ENCODE assay signal across 1 cellular context in genomic region chr3:12954180-12954579, GRCh38.
TF ChIP-seq lines count a peak whose summit lies in the region.

No MANE protein-coding gene starts in this region.

TF ChIP-seq in K562, 482 proteins besides CTCF, POLR2A, EP300 and RAD21 (continued from another document):
- TF ChIP-seq ATF3 (IDR thresholded peaks at IDR 0.05) (no peak), ATF3 (CRISPR knock-in tag; conservative IDR thresholded peaks at IDR 0.05) (no peak), ATF6 (CRISPR knock-in tag; IDR thresholded peaks at IDR 0.05) (no peak), SMARCA4 (IDR thresholded peaks at IDR 0.05) (no peak), TBL1XR1 (IDR thresholded peaks at IDR 0.05; ENCODE audit: low read length in 2 of 2) (no peak), GATAD2A (IDR thresholded peaks at IDR 0.05) (0 out of 2 replicates have a peak, but pooled peaks have one; percentile 47), ZNF583 (CRISPR knock-in tag; IDR thresholded peaks at IDR 0.05) (peak; percentile 56; the same call in 1 of the 2 replicates), ZSCAN32 (CRISPR knock-in tag; IDR thresholded peaks at IDR 0.05) (no peak), TAF9B (IDR thresholded peaks at IDR 0.05; ENCODE audit: partially characterized antibody) (no peak)
